Comparison of ENCODE assay signal across 12 cellular contexts in genomic region chr6:33781105-33781975, GRCh38. TPM values are rescaled to one million over a fixed set of nuclear protein-coding genes. Genes with fewer than 3 reads are reported as not detected.
DNase-seq lines count a peak whose midpoint lies in the region; ATAC-seq, FAIRE-seq and TF ChIP-seq lines count a peak whose summit lies in the region.
"Had no signal": no experiment of that assay in that cellular context is flagged by ENCODE, and none has a peak within 500 bp of the region (broad histone marks: within the 10 kb centered on the region; RNA-seq: fewer than 3 reads in every experiment).

No MANE protein-coding gene starts in this region.

- H3K4me1 ChIP-seq in iPS DF 6.9 (ENCODE audit: control insufficient read depth, insufficient read depth, low read length), result peaks cover 19% of the 10 kb centered on the region

- TF ChIP-seq CTCF in astrocyte of the cerebellum (IDR thresholded peaks at IDR 0.05; ENCODE audit: low read depth, low read length, missing control alignments) (no peak), D721Med (IDR thresholded peaks at IDR 0.05; ENCODE audit: insufficient read depth, missing control alignments) (no peak)

- no peak overlapping the region for H3K4me3 ChIP-seq in astrocyte of the cerebellum (ENCODE audit: low read depth, low read length)
- no peak overlapping the region for H3K4me3 ChIP-seq in iPS DF 6.9 (ENCODE audit: low read length)
- H3K4me3 ChIP-seq: uterus had no signal

- no peak for DNase-seq in Right ventricle myocardium superior
- no peak for DNase-seq in Right ventricle myocardium inferior (ENCODE audit: missing footprints)
- peak; percentile 66 for DNase-seq in astrocyte of the cerebellum (ENCODE audit: low read depth)
- DNase-seq in iPS DF 6.9 (ENCODE audit: low read depth, low spot score), result peak; percentile 61
- DNase-seq in D721Med (ENCODE audit: insufficient read length, low spot score), result no peak
- no peak for DNase-seq in Kasumi-1 (lab: John Stamatoyannopoulos, UW)
- DNase-seq: activated naive CD8-positive, alpha-beta T cell treated with anti-CD3 and anti-CD28 coated beads, Interleukin-2, amount 10 ng/mL, durations not matched to agents 7 days and 5 days; NCI-H2029; uterus had no signal

- peak; percentile 34 for ATAC-seq in Right ventricle myocardium superior (ENCODE audit: poor library complexity)
- no peak for ATAC-seq in Right ventricle myocardium inferior
- ATAC-seq in GM19328 (IDR thresholded peaks at IDR 0.05; ENCODE audit: unreplicated experiment), result no peak
- no peak for ATAC-seq in GM18502 (IDR thresholded peaks at IDR 0.05; ENCODE audit: poor library complexity, unreplicated experiment)

- H3K27me3 ChIP-seq in iPS DF 6.9 (ENCODE audit: control insufficient read depth, insufficient read depth, low read length), result no peaks in the 10 kb centered on the region
- H3K27me3 ChIP-seq: uterus had no signal

- no CpG with 5 or more reads among the region's 16 CpGs for WGBS in iPS DF 6.9 (ENCODE audit: insufficient coverage, insufficient read length)

- intact Hi-C loops in Right ventricle myocardium superior (cut with DNase I), result no loop called here
- intact Hi-C loops in Right ventricle myocardium inferior (cut with DNase I), result no loop called here

- peak overlapping the region; percentile 5 for H3K27ac ChIP-seq in iPS DF 6.9 (ENCODE audit: low read length)

- peaks cover 48% of the 10 kb centered on the region for H3K36me3 ChIP-seq in iPS DF 6.9 (ENCODE audit: control insufficient read depth, insufficient read depth, low read length)
- H3K36me3 ChIP-seq: uterus had no signal

- in situ Hi-C loops in astrocyte of the cerebellum (cut with HindIII; ENCODE audit: low sequenced_read_pairs), result no loop called here

- H3K9me3 ChIP-seq in iPS DF 6.9 (ENCODE audit: control insufficient read depth, insufficient read depth, low read length), result no peaks in the 10 kb centered on the region
- H3K9me3 ChIP-seq: uterus had no signal

- FAIRE-seq in D721Med (lab: Jason Lieb, UNC), result no peak
- FAIRE-seq: islet of Langerhans had no signal

RNA-seq across cellular contexts. Expression of gene LEMD2, which starts 7.6 kb away (rescaled TPM):
- 19.1 TPM for total RNA-seq in Right ventricle myocardium superior
- 23.2 TPM for total RNA-seq in Right ventricle myocardium inferior

RNA-seq across cellular contexts. Expression of gene MLN, which starts 22.5 kb away (rescaled TPM):
- total RNA-seq in Right ventricle myocardium superior (not detected), Right ventricle myocardium inferior (not detected)
- total RNA-seq: activated naive CD8-positive, alpha-beta T cell treated with anti-CD3 and anti-CD28 coated beads, Interleukin-2, amount 10 ng/mL, durations not matched to agents 7 days and 5 days; uterus had no signal

RNA-seq across cellular contexts. Expression of gene IP6K3, which starts 34.6 kb away (rescaled TPM):
- total RNA-seq in Right ventricle myocardium superior (44.2 TPM), Right ventricle myocardium inferior (47.6 TPM)
- total RNA-seq: activated naive CD8-positive, alpha-beta T cell treated with anti-CD3 and anti-CD28 coated beads, Interleukin-2, amount 10 ng/mL, durations not matched to agents 7 days and 5 days had no signal

Comparison
In these comparisons a context has a peak if more than half of its experiments do, and no peak if none do; other contexts are left out.
1. DNase-seq: peak in astrocyte of the cerebellum (single experiment) and iPS DF 6.9 (single experiment); none in Right ventricle myocardium superior (single experiment), Right ventricle myocardium inferior (single experiment), D721Med (single experiment) and Kasumi-1 (0 of 2).